ENCODE assay signal across 20 cellular contexts in the genomic region with DNA sequence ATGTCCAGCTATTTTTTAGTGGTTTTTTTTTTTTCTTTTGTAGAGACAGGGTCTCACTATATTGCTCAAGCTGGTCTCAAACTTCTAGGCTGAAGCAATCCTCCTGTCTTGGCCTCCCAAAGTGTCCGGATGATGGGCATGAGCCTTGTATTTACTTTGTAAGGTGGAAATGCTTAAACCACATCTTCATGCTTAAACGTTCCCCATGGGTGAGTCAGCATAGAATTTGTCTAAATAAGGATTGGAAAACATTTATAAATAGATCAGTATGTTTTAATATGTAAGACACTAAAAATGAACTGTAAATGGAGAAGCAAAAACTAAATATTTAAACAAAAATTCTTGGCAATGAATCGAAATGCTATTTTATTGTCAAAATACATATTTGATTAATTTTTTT.
A peak's percentile ranks its signal among the peaks of the same experiment; 100 is the strongest.
DNase-seq lines count a peak whose midpoint lies in the region; ATAC-seq, FAIRE-seq and TF ChIP-seq lines count a peak whose summit lies in the region.
"Had no signal": no experiment of that assay in that cellular context is flagged by ENCODE, and none has a peak within 500 bp of the region (broad histone marks: within the 10 kb centered on the region; RNA-seq: fewer than 3 reads in every experiment).

No MANE protein-coding gene starts in this region.

- H3K27me3 ChIP-seq in IMR-90 (ENCODE audit: control insufficient read depth, insufficient read depth, low read length) (no peaks in the 10 kb centered on the region), HepG2 (ENCODE audit: control insufficient read depth in 1 of 2, insufficient read depth in 2 of 2, low read length in 2 of 2) (no peaks in the 10 kb centered on the region)
- H3K27me3 ChIP-seq: transverse colon had no signal

- H4K20me1 ChIP-seq in IMR-90 (ENCODE audit: insufficient read depth, low read length) (no peaks in the 10 kb centered on the region), HepG2 (ENCODE audit: insufficient read depth, low read length) (no peaks in the 10 kb centered on the region)

- H3K4ac ChIP-seq in IMR-90 (ENCODE audit: low read depth, low read length), result peak overlapping the region; percentile 80

- H3K14ac ChIP-seq in IMR-90 (replicated peaks; ENCODE audit: low read depth, low read length), result 0 out of 2 replicates have a peak overlapping the region, but pooled peaks have one; percentile 36

- H3K27ac Mint-ChIP-seq in activated naive CD4-positive, alpha-beta T cell treated with anti-CD3 and anti-CD28 coated beads, Interleukin-2, amount 50 U/mL, for 72 hours, result no peak overlapping the region
- H3K27ac Mint-ChIP-seq: activated T-cell treated with anti-CD3 and anti-CD28 coated beads, Interleukin-2, amount 50 U/mL, for 72 hours; stimulated activated effector memory CD8-positive, alpha-beta T cell treated with anti-CD3 and anti-CD28 coated beads, Interleukin-12 subunit alpha, Interleukin-12 subunit beta, amount 100 ng/mL, for 72 hours had no signal

- H2AK5ac ChIP-seq in IMR-90 (ENCODE audit: low read depth, low read length), result no peak overlapping the region

- H3K9me3 ChIP-seq in IMR-90 (ENCODE audit: control insufficient read depth, insufficient read depth, low read length) (peaks cover 2% of the 10 kb centered on the region; the same call in 1 of the 2 replicates), HepG2 (ENCODE audit: low read length) (no peaks in the 10 kb centered on the region)
- H3K9me3 ChIP-seq: transverse colon had no signal

- H3K23ac ChIP-seq in IMR-90 (ENCODE audit: low read depth, low read length), result peak overlapping the region; percentile 15; the same call in 1 of the 2 replicates

- H2AFZ ChIP-seq in IMR-90 (replicated peaks; ENCODE audit: low read length, poor library complexity) (no peak overlapping the region), HepG2 (ENCODE audit: low read length) (no peak overlapping the region)
- H2AFZ ChIP-seq: parathyroid adenoma had no signal

- peak overlapping the region in 1 of 2 experiments; percentile 80; a peak in 2 of 4 replicates for H4K8ac ChIP-seq in IMR-90 (ENCODE audit: low read depth in 2 of 2, low read length in 2 of 2)

- CTCF ChIA-PET in IMR-90 (lab: Yijun Ruan, JAX) (no interaction called here), HepG2 (lab: Yijun Ruan, JAX; ENCODE audit: low intra/inter-chr PET ratio, low total read pairs) (no interaction called here)

- in situ Hi-C loops in IMR-90 (cut with MboI; ENCODE audit: low sequenced_read_pairs) (no loop called here), HepG2 (cut with HindIII; ENCODE audit: extremely low pct_ligation_motif_present, low pct_unique_long_range_greater_than_20kb) (no loop called here)

- BruUV-seq in IMR-90 (replicated peaks; lab: Mats Ljungman, UMichigan), result no TSS peak
- no TSS peak for BruUV-seq in HepG2 (replicated peaks; lab: Mats Ljungman, UMichigan)

- ATAC-seq in IMR-90 (ENCODE audit: low read depth) (peak; percentile 69), sciatic nerve (no peak), HepG2 (no peak), GM18517 (IDR thresholded peaks at IDR 0.05; ENCODE audit: unreplicated experiment) (no peak)
- ATAC-seq in activated naive CD4-positive, alpha-beta T cell treated with anti-CD3 and anti-CD28 coated beads, Interleukin-2, amount 50 U/mL, for 72 hours, result no peak
- ATAC-seq: activated T-cell treated with anti-CD3 and anti-CD28 coated beads, Interleukin-2, amount 50 U/mL, for 72 hours; left lobe of liver; stimulated activated effector memory CD8-positive, alpha-beta T cell treated with anti-CD3 and anti-CD28 coated beads, Interleukin-12 subunit alpha, Interleukin-12 subunit beta, amount 100 ng/mL, for 72 hours had no signal

- no peaks in the 10 kb centered on the region for H3K36me3 Mint-ChIP-seq in activated naive CD4-positive, alpha-beta T cell treated with anti-CD3 and anti-CD28 coated beads, Interleukin-2, amount 50 U/mL, for 72 hours
- H3K36me3 Mint-ChIP-seq: stimulated activated effector memory CD8-positive, alpha-beta T cell treated with anti-CD3 and anti-CD28 coated beads, Interleukin-12 subunit alpha, Interleukin-12 subunit beta, amount 100 ng/mL, for 72 hours had no signal

- no peak overlapping the region for H3K56ac ChIP-seq in IMR-90 (ENCODE audit: extremely low read depth, insufficient read depth, low read length)

- no CpG with 5 or more reads among the region's 3 CpGs for WGBS in IMR-90 (ENCODE audit: extremely low coverage in 2 of 2, insufficient read length in 1 of 2), 2 experiments
- WGBS in HepG2 (ENCODE audit: low lambda C conversion rate), result 0% methylated on average over 3 of the region's 3 CpGs

- dilution Hi-C loops in IMR-90 (cut with HindIII; ENCODE audit: low sequenced_read_pairs, unreplicated experiment), result no loop called here

- no peaks in the 10 kb centered on the region for H3K36me3 ChIP-seq in IMR-90 (ENCODE audit: control insufficient read depth, insufficient read depth, low read length)
- no peaks in the 10 kb centered on the region for H3K36me3 ChIP-seq in HepG2 (replicated peaks in 1 of 2; ENCODE audit: control insufficient read depth in 1 of 2, insufficient read depth in 2 of 2, low read length in 2 of 2)
- H3K36me3 ChIP-seq: transverse colon had no signal

- no peak for TF ChIP-seq CTCF in IMR-90 (conservative IDR thresholded peaks at IDR 0.05; ENCODE audit: low read depth, low read length)
- TF ChIP-seq CTCF in fibroblast of villous mesenchyme (IDR thresholded peaks at IDR 0.05; ENCODE audit: insufficient read depth, low read depth, low read length), result no peak
- no peak for TF ChIP-seq CTCF in HepG2 (CRISPR knock-in tag; IDR thresholded peaks at IDR 0.05)

- intact Hi-C loops in IMR-90 (cut with micrococcal nuclease), result no loop called here
- intact Hi-C loops in sciatic nerve (cut with DNase I), result no loop called here
- intact Hi-C loops in HepG2 (cut with micrococcal nuclease; ENCODE audit: unreplicated experiment), result no loop called here

- DNase-seq in AG08395 (ENCODE audit: low spot score) (peak; percentile 17), IMR-90 (peak; percentile 90), amniotic epithelial cell (ENCODE audit: low read depth) (peak; percentile 56), fibroblast of villous mesenchyme (ENCODE audit: low read depth) (peak; percentile 33), sciatic nerve (ENCODE audit: low spot score) (no peak), HepG2 (ENCODE audit: low spot score) (no peak)
- DNase-seq in activated naive CD4-positive, alpha-beta T cell treated with anti-CD3 and anti-CD28 coated beads, Interleukin-2, amount 50 U/mL, for 72 hours (ENCODE audit: low spot score in 2 of 2), result no peak
- DNase-seq: activated CD4-positive, alpha-beta T cell treated with anti-CD3 and anti-CD28 coated beads, Interleukin-2, amount 50 U/mL, for 48 hours; activated T-cell treated with anti-CD3 and anti-CD28 coated beads, Interleukin-2, amount 50 U/mL, for 72 hours; cortex of kidney; GF-D8; KBM-7; transverse colon had no signal

- H3K4me3 ChIP-seq in IMR-90 (ENCODE audit: insufficient read depth, low read depth, low read length) (no peak overlapping the region), fibroblast of villous mesenchyme (ENCODE audit: low read depth, low read length) (no peak overlapping the region), HepG2 (replicated peaks in 1 of 3; ENCODE audit: insufficient read depth in 1 of 3, low read depth in 2 of 3, low read length in 3 of 3) (no peak overlapping the region)
- H3K4me3 ChIP-seq: smooth muscle cell, transverse colon had no signal

- H2BK5ac ChIP-seq in IMR-90 (ENCODE audit: low read depth, low read length, poor library complexity, severe bottlenecking), result peak overlapping the region; percentile 90

- no peak overlapping the region for H3K9ac ChIP-seq in IMR-90 (ENCODE audit: low read depth, low read length)
- no peak overlapping the region for H3K9ac ChIP-seq in HepG2 (ENCODE audit: insufficient read depth, low read depth, low read length)
- H3K9ac ChIP-seq: parathyroid adenoma had no signal

- H2AK9ac ChIP-seq in IMR-90 (replicated peaks; ENCODE audit: low read depth, low read length, poor library complexity), result no peak overlapping the region

- H4K91ac ChIP-seq in IMR-90 (ENCODE audit: insufficient read depth, low read depth, low read length), result no peak overlapping the region

- peak overlapping the region; percentile 92 for H2BK20ac ChIP-seq in IMR-90 (ENCODE audit: low read depth, low read length)

- H3K4me2 ChIP-seq in IMR-90 (ENCODE audit: low read depth, low read length) (no peak overlapping the region), HepG2 (ENCODE audit: low read depth, low read length) (no peak overlapping the region)
- H3K4me2 ChIP-seq: smooth muscle cell had no signal

- H3K79me2 ChIP-seq in HepG2 (ENCODE audit: insufficient read depth, low read length), result no peaks in the 10 kb centered on the region
- H3K79me2 ChIP-seq: parathyroid adenoma had no signal

- POLR2A ChIA-PET in IMR-90 (lab: Charles Lee; ENCODE audit: unreplicated experiment) (interaction anchor here (0.6 kb wide), 1 partner anchor 125 kb away, joined by 5 read pairs; no protein-coding TSS in a partner anchor), HepG2 (lab: Yijun Ruan, JAX) (no interaction called here)

- no peaks in the 10 kb centered on the region for H3K79me1 ChIP-seq in IMR-90 (ENCODE audit: low read depth in 1 of 2, low read length in 2 of 2)

- no peak overlapping the region for H4K5ac ChIP-seq in IMR-90 (ENCODE audit: low read depth, low read length)

- TF ChIP-seq POLR2A in IMR-90 (IDR thresholded peaks at IDR 0.05; ENCODE audit: low read depth, low read length) (no peak), HepG2 (IDR thresholded peaks at IDR 0.05; ENCODE audit: insufficient read depth in 1 of 2, low read depth in 2 of 2, low read length in 2 of 2) (no peak)

- H3K4me1 ChIP-seq in IMR-90 (ENCODE audit: control insufficient read depth, insufficient read depth, low read length) (peaks cover 8% of the 10 kb centered on the region; the same call in 1 of the 2 replicates), HepG2 (ENCODE audit: insufficient read depth, low read length) (no peaks in the 10 kb centered on the region)
- H3K4me1 ChIP-seq: parathyroid adenoma, transverse colon had no signal

- H3K9me1 ChIP-seq in IMR-90 (ENCODE audit: insufficient read depth, low read length), result no peaks in the 10 kb centered on the region

- peak overlapping the region; percentile 62; the same call in 1 of the 3 replicates for H2BK15ac ChIP-seq in IMR-90 (ENCODE audit: low read depth, low read length)

- TF ChIP-seq RAD21 in IMR-90 (IDR thresholded peaks at IDR 0.05; ENCODE audit: low read length) (no peak), HepG2 (CRISPR knock-in tag; IDR thresholded peaks at IDR 0.05) (no peak)

- H3K27ac ChIP-seq in IMR-90 (ENCODE audit: insufficient read depth, low read length), result peak overlapping the region; percentile 62; the same call in 1 of the 2 replicates
- H3K27ac ChIP-seq in HepG2 (ENCODE audit: extremely low read length, insufficient read depth, low read length), result no peak overlapping the region
- H3K27ac ChIP-seq: epithelial cell of prostate, parathyroid adenoma, transverse colon had no signal

- peaks cover 0 to 4% of the 10 kb centered on the region in 2 donors for H3K9me3 Mint-ChIP-seq in activated naive CD4-positive, alpha-beta T cell treated with anti-CD3 and anti-CD28 coated beads, Interleukin-2, amount 50 U/mL, for 72 hours
- H3K9me3 Mint-ChIP-seq: activated T-cell treated with anti-CD3 and anti-CD28 coated beads, Interleukin-2, amount 50 U/mL, for 72 hours had no signal

- FAIRE-seq in HepG2 (lab: Jason Lieb, UNC), result no peak
- FAIRE-seq: TTC549 had no signal

- H2BK120ac ChIP-seq in IMR-90 (ENCODE audit: low read depth, low read length), result peak overlapping the region; percentile 87; the same call in 1 of the 2 replicates

- H3K18ac ChIP-seq in IMR-90 (ENCODE audit: low read depth, low read length), result no peak overlapping the region

- TF ChIP-seq EP300 in HepG2 (IDR thresholded peaks at IDR 0.05; ENCODE audit: low read depth in 2 of 2, low read length in 2 of 2), result no peak
- no peak for TF ChIP-seq EP300 in HepG2 (CRISPR knock-in tag; IDR thresholded peaks at IDR 0.05; ENCODE audit: borderline replicate concordance)

Comparison
In these comparisons a context has a peak if more than half of its experiments do, and no peak if none do; other contexts are left out.
1. DNase-seq: peak in AG08395 (single experiment), IMR-90 (single experiment), amniotic epithelial cell (single experiment) and fibroblast of villous mesenchyme (single experiment); none in sciatic nerve (single experiment), activated naive CD4-positive, alpha-beta T cell treated with anti-CD3 and anti-CD28 coated beads, Interleukin-2, amount 50 U/mL, for 72 hours (0 of 2) and HepG2 (single experiment).